Comparison of ENCODE assay signal across 18 cellular contexts in the genomic region with DNA sequence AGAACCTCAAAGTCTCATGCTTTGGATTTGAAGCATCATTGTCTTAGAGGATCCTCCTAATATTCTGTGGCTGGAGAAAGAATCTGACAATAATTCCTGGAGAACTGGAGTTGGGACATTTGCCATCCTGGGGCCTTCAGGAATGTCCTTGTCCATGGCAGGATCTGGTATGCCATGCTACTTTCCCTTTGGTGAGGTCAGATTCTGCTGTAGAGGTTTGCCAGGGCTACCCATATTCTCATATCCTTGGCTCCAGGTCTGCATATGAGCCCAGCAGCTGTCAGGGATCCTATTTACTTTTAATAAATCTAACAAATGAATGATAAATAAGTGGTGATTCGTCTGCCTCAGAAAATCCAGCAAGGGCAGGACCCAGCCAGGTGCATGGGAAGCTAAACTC. TPM values are rescaled to one million over a fixed set of nuclear protein-coding genes. Genes with fewer than 3 reads are reported as not detected.
DNase-seq lines count a peak whose midpoint lies in the region; ATAC-seq and TF ChIP-seq lines count a peak whose summit lies in the region.
"Had no signal": no experiment of that assay in that cellular context is flagged by ENCODE, and none has a peak within 500 bp of the region (broad histone marks: within the 10 kb centered on the region; RNA-seq: fewer than 3 reads in every experiment).

No MANE protein-coding gene starts in this region.

- H3K4me3 ChIP-seq in right atrium auricular region (no peak overlapping the region), heart left ventricle (no peak overlapping the region), tibial artery (no peak overlapping the region)
- H3K4me3 ChIP-seq: A549; BLaER1 treated with 17β-estradiol and CSF1 and Interleukin-3, amounts not matched to agents 10 nM and 100 nM had no signal

- peak; percentile 56 for ATAC-seq in Right ventricle myocardium inferior
- ATAC-seq in heart left ventricle = peak in 3 of 4 donors; percentile 42 to 50 (median 44)
- ATAC-seq: A549; CD8-positive, alpha-beta T cell had no signal

- H3K27ac ChIP-seq in right atrium auricular region (no peak overlapping the region), heart left ventricle (peak overlapping the region in 1 of 12 donors; percentile 2), tibial artery (no peak overlapping the region)
- H3K27ac ChIP-seq: 22Rv1; A549; BLaER1 treated with 17β-estradiol and CSF1 and Interleukin-3, amounts not matched to agents 10 nM and 100 nM; C4-2B had no signal

- no peaks in the 10 kb centered on the region for H3K27me3 ChIP-seq in right atrium auricular region
- H3K27me3 ChIP-seq in heart left ventricle = no peaks in the 10 kb centered on the region
- no peaks in the 10 kb centered on the region for H3K27me3 ChIP-seq in tibial artery
- H3K27me3 ChIP-seq: BLaER1 treated with 17β-estradiol and CSF1 and Interleukin-3, amounts not matched to agents 10 nM and 100 nM had no signal

- 31 to 60% (median 49%) methylated on average over 1 of the region's 1 CpG for WGBS in heart left ventricle, 4 donors

- no peak for TF ChIP-seq CTCF in right atrium auricular region (IDR thresholded peaks at IDR 0.05)
- no peak for TF ChIP-seq CTCF in heart left ventricle (IDR thresholded peaks at IDR 0.05)
- TF ChIP-seq CTCF in tibial artery (IDR thresholded peaks at IDR 0.05) = no peak

- H3K9me3 ChIP-seq in right atrium auricular region = no peaks in the 10 kb centered on the region
- H3K9me3 ChIP-seq in heart left ventricle = peaks cover 0 to 5% (median 0%) of the 10 kb centered on the region in 12 donors
- no peaks in the 10 kb centered on the region for H3K9me3 ChIP-seq in tibial artery
- H3K9me3 ChIP-seq: A549, Caco-2 had no signal

- no peak for DNase-seq in Right ventricle myocardium inferior (ENCODE audit: missing footprints)
- DNase-seq in right atrium auricular region (ENCODE audit: low spot score) = no peak
- DNase-seq in heart left ventricle = no peak
- DNase-seq in cardiac septum (ENCODE audit: low spot score) = no peak
- peak; percentile 6 for DNase-seq in astrocyte of the hippocampus (ENCODE audit: low read depth, low spot score)
- peak; percentile 31 for DNase-seq in myocyte (ENCODE audit: low read depth)
- DNase-seq in tibial artery = no peak
- DNase-seq: AML-193; Caco-2; Calu3; CD4-positive, alpha-beta T cell; CD8-positive, alpha-beta T cell; DMS79 treated with DMSO at 0.1 percent for 48 hours; GF-D8 had no signal

- no peak for TF ChIP-seq POLR2A in heart left ventricle (IDR thresholded peaks at IDR 0.05)

- intact Hi-C loops in Right ventricle myocardium inferior (cut with DNase I) = loop anchor here (5.0 kb wide), 1 partner anchor 64 kb away; no protein-coding TSS in a partner anchor
- intact Hi-C loops in heart left ventricle (cut with DNase I) = loop anchor here in 6 of 10 donors (5.0 to 10.0 kb wide), 4 partner anchors 49 to 297 kb away; partner anchors contain the start of gene MPPED2 (in 4 of the 6)
- intact Hi-C loops in cardiac septum (cut with DNase I) = loop anchor here (10.0 kb wide), 1 partner anchor 227 kb away; the partner anchor contains the start of gene MPPED2
- intact Hi-C loops in tibial artery (cut with DNase I; ENCODE audit: low total_unique reads) = no loop called here

- H3K4me1 ChIP-seq in right atrium auricular region (peaks cover 0 to 7% of the 10 kb centered on the region in 2 donors), heart left ventricle (peaks cover 0 to 11% (median 0%) of the 10 kb centered on the region in 12 donors), tibial artery (no peaks in the 10 kb centered on the region)
- H3K4me1 ChIP-seq: A549, Caco-2 had no signal

- no peaks in the 10 kb centered on the region for H3K36me3 ChIP-seq in right atrium auricular region
- H3K36me3 ChIP-seq in heart left ventricle = no peaks in the 10 kb centered on the region
- H3K36me3 ChIP-seq in tibial artery = no peaks in the 10 kb centered on the region
- H3K36me3 ChIP-seq: BLaER1 treated with 17β-estradiol and CSF1 and Interleukin-3, amounts not matched to agents 10 nM and 100 nM had no signal

RNA-seq across cellular contexts. Expression of gene ARL14EP, which starts 35.0 kb away (rescaled TPM):
- total RNA-seq in Right ventricle myocardium inferior = 38.9 TPM
- total RNA-seq in right atrium auricular region = 10 to 100 TPM; 20.6 to 29.3 TPM
- 10 to 100 TPM; 23.1 to 43.8 (median 30.5) TPM for total RNA-seq in heart left ventricle
- 10 to 100 TPM; 13.1 to 14.0 TPM for polyA plus RNA-seq in heart left ventricle
- 25.4 TPM for total RNA-seq in cardiac septum
- 29.5 and 32.5 TPM in 2 replicates for total RNA-seq in myocyte
- polyA plus RNA-seq in myocyte (2012) = 21.9 TPM

Comparison
In these comparisons a context has a peak if more than half of its experiments do, and no peak if none do; other contexts are left out.
1. DNase-seq: peak in astrocyte of the hippocampus (single experiment) and myocyte (single experiment); none in Right ventricle myocardium inferior (single experiment), right atrium auricular region (single experiment), heart left ventricle (0 of 5), cardiac septum (single experiment) and tibial artery (0 of 2).